15 cellular contexts compared by ENCODE assay signal in the genomic region with DNA sequence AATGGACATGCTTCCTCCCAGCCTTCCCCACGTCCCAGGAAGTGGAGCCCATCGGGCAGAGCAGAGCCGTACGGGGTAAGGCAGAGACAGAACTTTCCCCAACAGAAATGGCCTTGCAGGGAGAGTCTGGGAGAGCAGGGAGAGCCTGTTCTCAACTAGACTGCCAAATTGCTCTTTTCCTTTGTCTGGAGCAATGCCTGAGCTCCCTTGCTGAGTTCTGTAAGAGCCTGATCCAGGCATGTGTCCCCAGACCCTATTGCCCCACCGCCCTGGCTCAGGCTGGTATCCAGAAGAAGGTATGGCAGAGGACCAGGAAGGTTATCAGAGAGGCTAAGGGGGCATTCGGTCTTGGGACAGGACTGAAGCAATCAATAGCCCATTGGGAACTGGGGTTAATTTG.
"Had no signal": no experiment of that assay in that cellular context is flagged by ENCODE, and none has a peak within 500 bp of the region (broad histone marks: within the 10 kb centered on the region; RNA-seq: fewer than 3 reads in every experiment).

No MANE protein-coding gene starts in this region.

- H3K27ac ChIP-seq: breast epithelium, gastroesophageal sphincter, ovary, psoas muscle, uterus, VCaP had no signal

- H3K4me1 Mint-ChIP-seq: activated naive CD8-positive, alpha-beta T cell treated with anti-CD3 and anti-CD28 coated beads, Interleukin-2, amount 50 U/mL, for 24 hours; activated T-helper 17 cell treated with anti-CD3 and anti-CD28 coated beads, Interleukin-2, amount 50 U/mL, for 72 hours; central memory CD8-positive, alpha-beta T cell; immature natural killer cell had no signal

- H3K4me3 Mint-ChIP-seq: activated CD4-positive, alpha-beta memory T cell treated with anti-CD3 and anti-CD28 coated beads for 36 hours; activated naive CD8-positive, alpha-beta T cell treated with anti-CD3 and anti-CD28 coated beads, Interleukin-2, amount 50 U/mL, for 24 hours; activated T-cell treated with anti-CD3 and anti-CD28 coated beads, Interleukin-2, amount 50 U/mL, for 4 hours; activated T-helper 17 cell treated with anti-CD3 and anti-CD28 coated beads, Interleukin-2, amount 50 U/mL, for 72 hours; central memory CD8-positive, alpha-beta T cell; immature natural killer cell; natural killer cell; type B pancreatic cell had no signal

- DNase-seq: T-helper 9 cell had no signal

- H3K36me3 Mint-ChIP-seq: activated CD4-positive, alpha-beta memory T cell treated with anti-CD3 and anti-CD28 coated beads for 36 hours; immature natural killer cell; natural killer cell; type B pancreatic cell had no signal

- H3K9me3 Mint-ChIP-seq: activated CD4-positive, alpha-beta memory T cell treated with anti-CD3 and anti-CD28 coated beads for 36 hours; activated naive CD8-positive, alpha-beta T cell treated with anti-CD3 and anti-CD28 coated beads, Interleukin-2, amount 50 U/mL, for 24 hours; activated T-cell treated with anti-CD3 and anti-CD28 coated beads, Interleukin-2, amount 50 U/mL, for 4 hours; activated T-helper 17 cell treated with anti-CD3 and anti-CD28 coated beads, Interleukin-2, amount 50 U/mL, for 72 hours; central memory CD8-positive, alpha-beta T cell; immature natural killer cell; natural killer cell; type B pancreatic cell had no signal

- H3K27me3 Mint-ChIP-seq: central memory CD8-positive, alpha-beta T cell had no signal

- H3K9me3 ChIP-seq: breast epithelium, gastroesophageal sphincter, ovary, psoas muscle, uterus had no signal

- H3K27me3 ChIP-seq: ovary, uterus had no signal

- H3K27ac Mint-ChIP-seq: activated CD4-positive, alpha-beta memory T cell treated with anti-CD3 and anti-CD28 coated beads for 36 hours; activated naive CD8-positive, alpha-beta T cell treated with anti-CD3 and anti-CD28 coated beads, Interleukin-2, amount 50 U/mL, for 24 hours; activated T-helper 17 cell treated with anti-CD3 and anti-CD28 coated beads, Interleukin-2, amount 50 U/mL, for 72 hours; immature natural killer cell; type B pancreatic cell had no signal

- H3K4me3 ChIP-seq: breast epithelium, gastroesophageal sphincter, ovary, psoas muscle, uterus had no signal
